In the genomic region with DNA sequence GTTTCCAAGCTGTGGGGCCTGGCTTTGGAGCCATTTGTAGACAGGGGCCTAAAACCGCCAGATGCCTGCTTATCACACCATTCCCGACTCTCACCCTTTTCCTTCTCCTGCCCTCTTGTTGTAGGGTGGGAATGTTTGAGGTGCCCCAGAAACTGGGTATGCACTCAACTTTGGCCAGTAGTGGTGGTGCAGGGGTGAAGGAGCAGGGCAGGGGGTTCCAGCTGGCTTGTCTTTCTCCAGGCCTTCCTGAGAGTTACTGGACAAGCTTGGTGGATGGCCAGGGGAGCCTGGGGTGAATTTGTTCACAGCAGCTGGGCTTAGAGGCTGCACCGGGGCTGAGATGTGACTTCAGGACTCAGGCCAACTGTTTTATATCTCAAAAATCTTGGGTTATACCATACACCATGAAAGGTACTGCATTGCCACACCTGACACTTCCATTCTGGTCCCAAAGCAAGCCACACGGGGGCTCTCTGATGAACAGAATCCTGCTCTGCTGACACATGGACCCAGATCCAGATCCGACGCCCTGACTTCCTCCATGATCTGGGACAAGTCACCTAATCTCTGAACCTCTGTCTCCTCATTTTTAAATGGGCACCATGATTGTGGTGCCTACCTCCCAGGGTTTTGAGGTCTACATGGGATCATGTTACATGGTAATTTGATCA, we compare ENCODE assay signal across 20 cellular contexts.
A peak's percentile ranks its signal among the peaks of the same experiment; 100 is the strongest.
DNase-seq lines count a peak whose midpoint lies in the region; ATAC-seq, FAIRE-seq and TF ChIP-seq lines count a peak whose summit lies in the region.
"Had no signal": no experiment of that assay in that cellular context is flagged by ENCODE, and none has a peak within 500 bp of the region (broad histone marks: within the 10 kb centered on the region; RNA-seq: fewer than 3 reads in every experiment).

No MANE protein-coding gene starts in this region.

- BruUV-seq in K562 (replicated peaks; lab: Mats Ljungman, UMichigan) = no TSS peak

- H3K27me3 ChIP-seq in KMS-11 (ENCODE audit: insufficient read depth, low read depth) (no peaks in the 10 kb centered on the region), K562 (ENCODE audit: control insufficient read depth in 2 of 2, insufficient read depth in 2 of 2, low read length in 2 of 2) (peaks cover 6 to 46% of the 10 kb centered on the region in 2 experiments; a peak in 4 of 5 replicates), osteoblast (ENCODE audit: insufficient read depth, low read length) (no peaks in the 10 kb centered on the region)
- H3K27me3 ChIP-seq: BLaER1 had no signal

- H3K9me3 ChIP-seq in K562 (replicated peaks; ENCODE audit: control insufficient read depth, insufficient read depth, low read depth, low read length) (no peaks in the 10 kb centered on the region), osteoblast (ENCODE audit: low read depth, low read length) (no peaks in the 10 kb centered on the region)
- H3K9me3 ChIP-seq: BLaER1, Caco-2 had no signal

- CTCF ChIA-PET in K562 (lab: Yijun Ruan, JAX; ENCODE audit: low intra/inter-chr PET ratio) = interaction anchor here (0.6 kb wide), 1 partner anchor 19 kb away, joined by 3 read pairs; no protein-coding TSS in a partner anchor

- POLR2A ChIA-PET in K562 (lab: Yijun Ruan, JAX) = interaction anchor here (0.7 kb wide), 1 partner anchor 93 kb away, joined by 3 read pairs; no protein-coding TSS in a partner anchor

- peak; percentile 79 for DNase-seq in G401 (ENCODE audit: low spot score)
- DNase-seq in K562 (ENCODE audit: extremely low read depth in 1 of 4, low spot score in 3 of 4) = peak in 1 of 4 experiments; percentile 8
- DNase-seq in osteoblast (ENCODE audit: insufficient read length, low spot score, missing footprints) = peak; percentile 71
- no peak for DNase-seq in stimulated activated naive CD4-positive, alpha-beta T cell treated with Interleukin-2 at 50 U/mL for 16 hours (lab: John Stamatoyannopoulos, UW)
- DNase-seq in effector CD4-positive, alpha-beta T cell = no peak
- DNase-seq in stimulated activated CD4-positive, alpha-beta T cell treated with anti-CD3 and anti-CD28 coated beads, Interleukin-2, amount 100 ng/mL, for 24 hours = no peak
- DNase-seq: 8988T; AML-193; Caco-2; CD8-positive, alpha-beta memory T cell; DND-41; GF-D8; GM23248 had no signal

- no peak for TF ChIP-seq POLR2A in K562 (conservative IDR thresholded peaks at IDR 0.05)

- H4K20me1 ChIP-seq in KMS-11 (ENCODE audit: insufficient read depth) = no peaks in the 10 kb centered on the region
- peaks cover 27% of the 10 kb centered on the region for H4K20me1 ChIP-seq in K562 (replicated peaks; ENCODE audit: control insufficient read depth, insufficient read depth, low read length)
- peaks cover 54% of the 10 kb centered on the region for H4K20me1 ChIP-seq in osteoblast (ENCODE audit: insufficient read depth, low read length)

- H3K9me1 ChIP-seq in K562 (ENCODE audit: control insufficient read depth, insufficient read depth, low read length) = no peaks in the 10 kb centered on the region

- TF ChIP-seq CTCF in KMS-11 (conservative IDR thresholded peaks at IDR 0.05; ENCODE audit: low read depth, low read length) (no peak), K562 (IDR thresholded peaks at IDR 0.05 in 2 of 3, conservative IDR thresholded peaks at IDR 0.05 in 1 of 3; ENCODE audit: insufficient read depth in 2 of 3, low read depth in 1 of 3, low read length in 3 of 3) (peak in 1 of 3 experiments; percentile 26; a peak in 1 of 6 replicates), osteoblast (IDR thresholded peaks at IDR 0.05; ENCODE audit: extremely low read depth, low read depth, low read length) (no peak)

- ATAC-seq in K562 (0 out of 3 replicates have a peak, but pooled peaks have one; percentile 45), GM19351 (IDR thresholded peaks at IDR 0.05; ENCODE audit: unreplicated experiment) (no peak)
- ATAC-seq: HepG2 had no signal

- TF ChIP-seq EP300 in K562 (IDR thresholded peaks at IDR 0.05; ENCODE audit: low read length) = no peak

- no peak for FAIRE-seq in K562 (lab: Jason Lieb, UNC)
- FAIRE-seq: GM19239, H54, HepG2, HTR-8/SVneo had no signal

- intact Hi-C loops in K562 (cut with micrococcal nuclease) = no loop called here

- peaks cover 42% of the 10 kb centered on the region for H3K4me1 ChIP-seq in KMS-11 (ENCODE audit: low read depth, poor library complexity, severe bottlenecking)
- no peaks in the 10 kb centered on the region for H3K4me1 ChIP-seq in K562 (replicated peaks in 1 of 2; ENCODE audit: control insufficient read depth in 2 of 2, insufficient read depth in 2 of 2, low read length in 2 of 2)
- peaks cover 3% of the 10 kb centered on the region for H3K4me1 ChIP-seq in osteoblast (ENCODE audit: insufficient read depth, low read length)
- H3K4me1 ChIP-seq: Caco-2 had no signal

- H3K27ac ChIP-seq in KMS-11 = peak overlapping the region; percentile 21; the same call in 1 of the 2 replicates
- H3K27ac ChIP-seq in K562 (ENCODE audit: extremely low read depth, low read depth, low read length) = no peak overlapping the region
- H3K27ac ChIP-seq in osteoblast (ENCODE audit: low read depth, low read length) = no peak overlapping the region
- H3K27ac ChIP-seq: BLaER1, GM23248 had no signal

- H3K9ac ChIP-seq in KMS-11 = no peak overlapping the region
- no peak overlapping the region for H3K9ac ChIP-seq in K562 (ENCODE audit: insufficient read depth in 1 of 2, low read depth in 2 of 2, low read length in 2 of 2)
- H3K9ac ChIP-seq: BLaER1, GM23248 had no signal

- H3K4me3 ChIP-seq in KMS-11 (IDR thresholded peaks at IDR 0.05; ENCODE audit: insufficient read depth, low read depth, low read length) (no peak overlapping the region), K562 (no peak overlapping the region), osteoblast (ENCODE audit: insufficient read depth, low read length) (no peak overlapping the region)
- H3K4me3 ChIP-seq: BLaER1, GM23248 had no signal

- H3K4me2 ChIP-seq in KMS-11 (peak overlapping the region; percentile 17), K562 (ENCODE audit: insufficient read depth, low read length) (no peak overlapping the region), osteoblast (ENCODE audit: insufficient read depth, low read length) (no peak overlapping the region)
- H3K4me2 ChIP-seq: BLaER1 had no signal

- H3K36me3 ChIP-seq in KMS-11 (ENCODE audit: insufficient read depth) (no peaks in the 10 kb centered on the region), K562 (ENCODE audit: control insufficient read depth, insufficient read depth, low read length) (no peaks in the 10 kb centered on the region), osteoblast (ENCODE audit: insufficient read depth, low read length) (no peaks in the 10 kb centered on the region)

- H3K79me2 ChIP-seq in KMS-11 (ENCODE audit: insufficient read depth, low read depth) = no peaks in the 10 kb centered on the region; the same call in 1 of the 2 replicates
- no peaks in the 10 kb centered on the region for H3K79me2 ChIP-seq in K562 (ENCODE audit: control insufficient read depth, insufficient read depth, low read length)
- peaks cover 38% of the 10 kb centered on the region for H3K79me2 ChIP-seq in osteoblast (ENCODE audit: insufficient read depth, low read length)

- H2AFZ ChIP-seq in KMS-11 (ENCODE audit: low read depth) (no peak overlapping the region), K562 (ENCODE audit: low read depth, low read length) (no peak overlapping the region), osteoblast (ENCODE audit: low read length) (no peak overlapping the region)
- H2AFZ ChIP-seq: GM23248 had no signal

- in situ Hi-C loops in G401 (cut with HindIII; ENCODE audit: low sequenced_read_pairs) = no loop called here
- in situ Hi-C loops in K562 (cut with MboI) = no loop called here

- WGBS in K562 (ENCODE audit: insufficient coverage, low coverage, missing lambda C conversion rate) = 0% methylated on average over 4 of the region's 6 CpGs

- TF ChIP-seq RAD21 in K562 (CRISPR knock-in tag; conservative IDR thresholded peaks at IDR 0.05 in 1 of 2, IDR thresholded peaks at IDR 0.05 in 1 of 2) = no peak

TF ChIP-seq in K562, 482 proteins besides CTCF, POLR2A, EP300 and RAD21:
- TF ChIP-seq BACH1 (tag; IDR thresholded peaks at IDR 0.05) (no peak), ZNF184 (CRISPR knock-in tag; IDR thresholded peaks at IDR 0.05) (no peak), L3MBTL2 (IDR thresholded peaks at IDR 0.05) (0 out of 2 replicates have a peak, but pooled peaks have one; percentile 15), MAFG (tag; conservative IDR thresholded peaks at IDR 0.05) (no peak), KDM4B (IDR thresholded peaks at IDR 0.05; ENCODE audit: borderline replicate concordance in 2 of 2, low read depth in 1 of 2) (no peak)
- TF ChIP-seq, protein P1, sequence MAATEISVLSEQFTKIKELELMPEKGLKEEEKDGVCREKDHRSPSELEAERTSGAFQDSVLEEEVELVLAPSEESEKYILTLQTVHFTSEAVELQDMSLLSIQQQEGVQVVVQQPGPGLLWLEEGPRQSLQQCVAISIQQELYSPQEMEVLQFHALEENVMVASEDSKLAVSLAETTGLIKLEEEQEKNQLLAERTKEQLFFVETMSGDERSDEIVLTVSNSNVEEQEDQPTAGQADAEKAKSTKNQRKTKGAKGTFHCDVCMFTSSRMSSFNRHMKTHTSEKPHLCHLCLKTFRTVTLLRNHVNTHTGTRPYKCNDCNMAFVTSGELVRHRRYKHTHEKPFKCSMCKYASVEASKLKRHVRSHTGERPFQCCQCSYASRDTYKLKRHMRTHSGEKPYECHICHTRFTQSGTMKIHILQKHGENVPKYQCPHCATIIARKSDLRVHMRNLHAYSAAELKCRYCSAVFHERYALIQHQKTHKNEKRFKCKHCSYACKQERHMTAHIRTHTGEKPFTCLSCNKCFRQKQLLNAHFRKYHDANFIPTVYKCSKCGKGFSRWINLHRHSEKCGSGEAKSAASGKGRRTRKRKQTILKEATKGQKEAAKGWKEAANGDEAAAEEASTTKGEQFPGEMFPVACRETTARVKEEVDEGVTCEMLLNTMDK (IDR thresholded peaks at IDR 0.05; ENCODE audit: borderline replicate concordance, insufficient read depth, low read depth, low read length, poor library complexity, severe bottlenecking) = peak; percentile 51
- TF ChIP-seq, protein P2, sequence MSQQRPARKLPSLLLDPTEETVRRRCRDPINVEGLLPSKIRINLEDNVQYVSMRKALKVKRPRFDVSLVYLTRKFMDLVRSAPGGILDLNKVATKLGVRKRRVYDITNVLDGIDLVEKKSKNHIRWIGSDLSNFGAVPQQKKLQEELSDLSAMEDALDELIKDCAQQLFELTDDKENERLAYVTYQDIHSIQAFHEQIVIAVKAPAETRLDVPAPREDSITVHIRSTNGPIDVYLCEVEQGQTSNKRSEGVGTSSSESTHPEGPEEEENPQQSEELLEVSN (IDR thresholded peaks at IDR 0.05; ENCODE audit: borderline replicate concordance in 1 of 2, extremely low read depth in 1 of 2, insufficient read depth in 1 of 2, insufficient read length in 1 of 2, low read depth in 1 of 2, low read length in 1 of 2, poor library complexity in 1 of 2, severe bottlenecking in 1 of 2) = peak in 1 of 2 experiments; percentile 25
- TF ChIP-seq, protein P3, sequence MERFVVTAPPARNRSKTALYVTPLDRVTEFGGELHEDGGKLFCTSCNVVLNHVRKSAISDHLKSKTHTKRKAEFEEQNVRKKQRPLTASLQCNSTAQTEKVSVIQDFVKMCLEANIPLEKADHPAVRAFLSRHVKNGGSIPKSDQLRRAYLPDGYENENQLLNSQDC (CRISPR knock-in tag; IDR thresholded peaks at IDR 0.05) = no peak

Comparison
In these comparisons a context has a peak if more than half of its experiments do, and no peak if none do; other contexts are left out.
1. DNase-seq: peak in G401 (single experiment) and osteoblast (single experiment); none in stimulated activated naive CD4-positive, alpha-beta T cell treated with Interleukin-2 at 50 U/mL for 16 hours (single experiment), effector CD4-positive, alpha-beta T cell (single experiment) and stimulated activated CD4-positive, alpha-beta T cell treated with anti-CD3 and anti-CD28 coated beads, Interleukin-2, amount 100 ng/mL, for 24 hours (0 of 2).